ENCODE assay signal across 1 cellular context in genomic region chr11:10731064-10731680, GRCh38.
TF ChIP-seq lines count a peak whose summit lies in the region.

No MANE protein-coding gene starts in this region.

TF ChIP-seq in GM23338, 12 proteins besides CTCF, POLR2A, EP300 and RAD21 (continued from another document):
- TF ChIP-seq ZNF462 (CRISPR knock-in tag; IDR thresholded peaks at IDR 0.05) = no peak
